19 cellular contexts compared by ENCODE assay signal in genomic region chr15:61367953-61368352, GRCh38.
A peak's percentile ranks its signal among the peaks of the same experiment; 100 is the strongest.
DNase-seq lines count a peak whose midpoint lies in the region; FAIRE-seq and TF ChIP-seq lines count a peak whose summit lies in the region.
"Had no signal": no experiment of that assay in that cellular context is flagged by ENCODE, and none has a peak within 500 bp of the region (broad histone marks: within the 10 kb centered on the region; RNA-seq: fewer than 3 reads in every experiment).

No MANE protein-coding gene starts in this region.

- FAIRE-seq in GM12892 (lab: Jason Lieb, UNC) (peak; percentile 27), frontal cortex (lab: Jason Lieb, UNC) (no peak)
- FAIRE-seq: A204.1, G401.6 had no signal

- DNase-seq in NCI-H1417 (lab: John Stamatoyannopoulos, UW) = peak in 2 of 3 experiments; percentile 23 to 51
- DNase-seq in NCI-H1417 treated with DMSO at 0.1 percent for 48 hours (lab: John Stamatoyannopoulos, UW) = no peak
- DNase-seq in GM12892 (ENCODE audit: insufficient read length) = no peak
- DNase-seq in NCI-H524 treated with DMSO at 0.1 percent for 48 hours (lab: John Stamatoyannopoulos, UW) = peak; percentile 26
- DNase-seq in kidney tubule cell (ENCODE audit: low spot score) = peak; percentile 2
- no peak for DNase-seq in frontal cortex (ENCODE audit: low spot score in 2 of 2)
- no peak for DNase-seq in GM19238 (ENCODE audit: insufficient read length, low spot score)
- DNase-seq in stimulated activated CD4-positive, alpha-beta T cell treated with anti-CD3 and anti-CD28 coated beads, Interleukin-2, amount 100 ng/mL, for 48 hours = no peak
- DNase-seq: activated CD4-positive, alpha-beta T cell treated with anti-CD3 and anti-CD28 coated beads, Interleukin-2, amount 50 U/mL, for 4 hours; activated naive CD8-positive, alpha-beta T cell treated with anti-CD3 and anti-CD28 coated beads, Interleukin-2, amount 50 U/mL, for 24 hours; CD4-positive, alpha-beta memory T cell; IMR-90; NCI-H187 treated with DMSO at 0.1 percent for 48 hours; occipital lobe; OCI-M1; right lobe of liver; stimulated activated CD8-positive, alpha-beta memory T cell treated with anti-CD3 and anti-CD28 coated beads, Interleukin-4, amount 100 ng/mL, for 48 hours had no signal

- TF ChIP-seq POLR2A in GM12892 (IDR thresholded peaks at IDR 0.05; ENCODE audit: low read depth, low read length) = no peak

Comparison
In these comparisons a context has a peak if more than half of its experiments do, and no peak if none do; other contexts are left out.
1. DNase-seq: peak in NCI-H1417 (2 of 3), NCI-H524 treated with DMSO at 0.1 percent for 48 hours (single experiment) and kidney tubule cell (single experiment); none in NCI-H1417 treated with DMSO at 0.1 percent for 48 hours (single experiment), GM12892 (single experiment), frontal cortex (0 of 2), GM19238 (single experiment) and stimulated activated CD4-positive, alpha-beta T cell treated with anti-CD3 and anti-CD28 coated beads, Interleukin-2, amount 100 ng/mL, for 48 hours (0 of 2).